In genomic region chr14:21092147-21093011, GRCh38 we compare ENCODE assay signal across 8 cellular contexts. TPM values are rescaled to one million over a fixed set of nuclear protein-coding genes. Genes with fewer than 3 reads are reported as not detected.
A peak's percentile ranks its signal among the peaks of the same experiment; 100 is the strongest.
DNase-seq lines count a peak whose midpoint lies in the region; ATAC-seq, FAIRE-seq and TF ChIP-seq lines count a peak whose summit lies in the region.

No MANE protein-coding gene starts in this region.

- H3K9me3 ChIP-seq in DND-41 (ENCODE audit: insufficient read depth, low read length, severe bottlenecking) (no peaks in the 10 kb centered on the region), HUES48 (ENCODE audit: control insufficient read depth, insufficient read depth, low read length) (no peaks in the 10 kb centered on the region), T-helper 17 cell (ENCODE audit: control insufficient read depth, low read length, poor library complexity, severe bottlenecking) (no peaks in the 10 kb centered on the region), small intestine (ENCODE audit: control insufficient read depth, low read depth) (no peaks in the 10 kb centered on the region)

- H3K4me3 ChIP-seq in DND-41 (ENCODE audit: low read depth in 1 of 2, low read length in 2 of 2) (no peak overlapping the region), HUES48 (ENCODE audit: low read depth, low read length) (no peak overlapping the region), small intestine (ENCODE audit: low read depth in 1 of 2, low read length in 2 of 2) (no peak overlapping the region)

- peaks cover 20% of the 10 kb centered on the region for H3K4me1 Mint-ChIP-seq in T-helper 17 cell

- H3K4me1 ChIP-seq in DND-41 (ENCODE audit: insufficient read depth, low read length) (peaks cover 9% of the 10 kb centered on the region), HUES48 (ENCODE audit: control insufficient read depth, insufficient read depth, low read length) (peaks cover 42% of the 10 kb centered on the region), small intestine (ENCODE audit: control insufficient read depth in 2 of 2, insufficient read depth in 1 of 2, low read depth in 1 of 2, low read length in 1 of 2) (peaks cover 0 to 2% of the 10 kb centered on the region in 2 donors)

- peak overlapping the region; percentile 67 for H3K27ac Mint-ChIP-seq in T-helper 17 cell

- H4K20me1 ChIP-seq in DND-41 (ENCODE audit: insufficient read depth, low read length) = peaks cover 8% of the 10 kb centered on the region

- no peak overlapping the region for H3K4me2 ChIP-seq in DND-41 (ENCODE audit: insufficient read depth, low read length)

- no peak for FAIRE-seq in small intestine (lab: Jason Lieb, UNC)

- no peak overlapping the region for H2AFZ ChIP-seq in DND-41 (ENCODE audit: low read depth, low read length)

- 45 to 51% (median 50%) methylated on average over 62 to 70 of the region's 70 CpGs for WGBS in small intestine, 3 donors

- DNase-seq in DND-41 (peak; percentile 86), T-helper 17 cell (peak; percentile 84 to 97 (median 91)), amygdala (lab: John Stamatoyannopoulos, UW) (peak in 48 of 56 donors; percentile 27 to 86 (median 62)), hepatic stellate cell (ENCODE audit: low spot score) (peak; percentile 89), small intestine (peak; percentile 72), OCI-M2 (lab: John Stamatoyannopoulos, UW; ENCODE audit: unreplicated experiment) (no peak)

- peak overlapping the region; percentile 59 for H3K4me3 Mint-ChIP-seq in T-helper 17 cell

- TF ChIP-seq CTCF in DND-41 (IDR thresholded peaks at IDR 0.05; ENCODE audit: borderline replicate concordance, extremely low read depth, low read length, poor library complexity, severe bottlenecking) = peak; percentile 100

- no peak overlapping the region for H3K9ac ChIP-seq in DND-41 (ENCODE audit: low read depth, low read length)
- H3K9ac ChIP-seq in HUES48 (ENCODE audit: low read depth, low read length) = no peak overlapping the region

- H3K27me3 Mint-ChIP-seq in T-helper 17 cell = no peaks in the 10 kb centered on the region

- H3K36me3 ChIP-seq in DND-41 (ENCODE audit: insufficient read depth, low read length) (peaks cover 29% of the 10 kb centered on the region), HUES48 (ENCODE audit: control insufficient read depth, insufficient read depth, low read length) (peaks cover 52% of the 10 kb centered on the region), small intestine (ENCODE audit: control insufficient read depth in 2 of 2, insufficient read depth in 2 of 2, low read length in 2 of 2) (peaks cover 3 to 6% of the 10 kb centered on the region in 2 donors)

- H3K36me3 Mint-ChIP-seq in T-helper 17 cell (ENCODE audit: low read depth) = peaks cover 2% of the 10 kb centered on the region

- ATAC-seq in DND-41 (ENCODE audit: insufficient read depth, low read depth) (peak; percentile 83), GM21381 (IDR thresholded peaks at IDR 0.05; ENCODE audit: unreplicated experiment) (peak; percentile 81), T-helper 17 cell (peak; percentile 74)

- H3K27ac ChIP-seq in DND-41 (ENCODE audit: low read length) (no peak overlapping the region), HUES48 (ENCODE audit: low read depth, low read length) (peak overlapping the region; percentile 29), small intestine (ENCODE audit: low read depth in 1 of 2, low read length in 1 of 2) (no peak overlapping the region)

- H3K79me2 ChIP-seq in DND-41 (ENCODE audit: insufficient read depth, low read length) = no peaks in the 10 kb centered on the region

- H3K27me3 ChIP-seq in DND-41 (ENCODE audit: insufficient read depth, low read length, poor library complexity) (no peaks in the 10 kb centered on the region), HUES48 (ENCODE audit: control insufficient read depth, insufficient read depth, low read length) (no peaks in the 10 kb centered on the region), small intestine (ENCODE audit: control insufficient read depth in 2 of 2, insufficient read depth in 2 of 2, low read length in 2 of 2) (no peaks in the 10 kb centered on the region)

RNA-seq across cellular contexts. Expression of gene ZNF219, which starts 6.1 kb away (rescaled TPM):
- total RNA-seq in T-helper 17 cell = 10 to 100 TPM; 13.8 to 20.6 TPM
- polyA plus RNA-seq in small intestine = 10 to 100 TPM; 56.0 to 69.8 (median 63.2) TPM

RNA-seq across cellular contexts. Expression of gene TMEM253, which starts 8.5 kb away (rescaled TPM):
- total RNA-seq in T-helper 17 cell = 1 to 10 TPM in 1 of 2 donors, not detected in 1; 1.3 TPM
- 100 to 1,000 TPM in 2 of 3 donors, 10 to 100 TPM in 1; 57.9 to 245 (median 133) TPM for polyA plus RNA-seq in small intestine

RNA-seq across cellular contexts. Expression of gene ARHGEF40, which starts 22.3 kb away (rescaled TPM):
- 10 to 100 TPM; 12.0 to 17.3 TPM for total RNA-seq in T-helper 17 cell
- 10 to 100 TPM in 1 of 3 donors, 1 to 10 TPM in 2; 2.2 to 10.8 (median 3.5) TPM for polyA plus RNA-seq in small intestine

RNA-seq across cellular contexts. Expression of gene RNASE8, which starts 34.8 kb away (rescaled TPM):
- not detected for total RNA-seq in T-helper 17 cell
- polyA plus RNA-seq in small intestine = not detected

RNA-seq across cellular contexts. Expression of gene RNASE7, which starts 50.2 kb away (rescaled TPM):
- total RNA-seq in T-helper 17 cell = not detected
- polyA plus RNA-seq in small intestine = under 1 TPM in 1 of 3 donors, not detected in 2; 0.04 TPM
